ENCODE assay signal across 1 cellular context in the genomic region with DNA sequence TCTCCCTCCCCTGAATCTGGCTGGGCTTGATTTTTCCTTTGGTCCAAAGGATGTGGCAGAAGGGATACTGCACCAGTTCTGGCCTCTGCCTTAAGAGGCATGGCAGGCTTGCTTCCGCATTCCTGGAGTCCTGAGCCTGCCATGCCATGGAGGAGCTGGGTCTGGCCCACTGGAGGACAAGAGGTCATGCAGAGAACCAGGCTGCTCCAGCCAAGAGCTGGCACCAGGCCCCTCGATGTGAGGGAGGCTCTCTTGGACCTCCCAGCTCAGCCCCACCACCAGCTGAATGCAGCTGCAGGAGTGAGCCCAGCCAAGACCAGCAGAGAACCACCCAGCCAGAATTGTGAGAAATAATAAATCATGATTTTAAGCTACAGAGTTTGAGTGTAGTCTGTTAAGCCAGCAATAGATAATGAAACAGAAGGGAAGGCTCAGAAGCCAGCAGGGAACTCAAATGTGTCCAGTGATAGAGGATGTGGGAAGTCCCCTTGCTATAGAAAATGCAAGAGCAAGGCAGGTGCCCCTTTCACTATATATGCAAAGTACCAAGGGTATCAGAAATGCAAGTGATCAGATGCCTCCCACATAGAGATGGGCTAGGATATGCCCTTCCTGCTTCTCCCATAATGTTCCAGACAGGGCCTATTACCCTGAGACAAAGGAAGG.
TF ChIP-seq lines count a peak whose summit lies in the region.

No MANE protein-coding gene starts in this region.

TF ChIP-seq in WTC11, 78 proteins besides CTCF, POLR2A, EP300 and RAD21 (continued from another document):
- TF ChIP-seq AFF4 (CRISPR knock-in tag; IDR thresholded peaks at IDR 0.05; ENCODE audit: borderline replicate concordance) (no peak), SMAD4 (CRISPR knock-in tag; IDR thresholded peaks at IDR 0.05) (no peak), E2F1 (CRISPR knock-in tag; IDR thresholded peaks at IDR 0.05) (no peak)
